In genomic region chr2:152743004-152743403, GRCh38 we compare ENCODE assay signal across 9 cellular contexts. TPM values are rescaled to one million over a fixed set of nuclear protein-coding genes. Genes with fewer than 3 reads are reported as not detected.
DNase-seq lines count a peak whose midpoint lies in the region; ATAC-seq, FAIRE-seq and TF ChIP-seq lines count a peak whose summit lies in the region.
"Had no signal": no experiment of that assay in that cellular context is flagged by ENCODE, and none has a peak within 500 bp of the region (broad histone marks: within the 10 kb centered on the region; RNA-seq: fewer than 3 reads in every experiment).

No MANE protein-coding gene starts in this region.

- H3F3A ChIP-seq in SK-N-SH (replicated peaks; ENCODE audit: insufficient read depth) = peaks cover 6% of the 10 kb centered on the region

- no peak for TF ChIP-seq POLR2A in A549 (IDR thresholded peaks at IDR 0.05; ENCODE audit: low read length)

- H3K4me1 ChIP-seq in A549 (no peaks in the 10 kb centered on the region), SK-N-SH (ENCODE audit: control insufficient read depth in 1 of 2, insufficient read depth in 2 of 2, low read depth in 1 of 2, low read length in 1 of 2) (no peaks in the 10 kb centered on the region)

- intact Hi-C loops in activated CD4-positive, alpha-beta memory T cell treated with anti-CD3 and anti-CD28 coated beads for 36 hours (cut with micrococcal nuclease) = loop anchor here (5.0 to 10.0 kb wide), 3 partner anchors 182 to 734 kb away; partner anchors contain the start of gene RPRM

- no peaks in the 10 kb centered on the region for H4K20me1 ChIP-seq in SK-N-SH (ENCODE audit: insufficient read depth)

- no peak overlapping the region for H3K27ac ChIP-seq in A549
- no peak overlapping the region for H3K27ac ChIP-seq in SK-N-SH (ENCODE audit: low read depth in 2 of 2, low read length in 1 of 2)

- no peaks in the 10 kb centered on the region for H3K27me3 ChIP-seq in SK-N-SH (ENCODE audit: insufficient read depth)

- TF ChIP-seq EP300 in A549 (IDR thresholded peaks at IDR 0.05) (no peak), SK-N-SH (IDR thresholded peaks at IDR 0.05; ENCODE audit: borderline replicate concordance in 1 of 2, low read depth in 1 of 2, low read length in 1 of 2) (no peak)

- H2AFZ ChIP-seq in SK-N-SH (ENCODE audit: low read depth) = no peak overlapping the region

- DNase-seq in A549 (ENCODE audit: low read depth in 1 of 2, low spot score in 1 of 2) (peak; percentile 19 to 34), GM18507 (ENCODE audit: extremely low spot score, insufficient read length, low read depth) (no peak), SK-N-SH (peak; percentile 16), kidney glomerular epithelial cell (lab: John Stamatoyannopoulos, UW) (peak; percentile 49), midbrain (lab: John Stamatoyannopoulos, UW) (no peak), UCSD-AML1 (lab: John Stamatoyannopoulos, UW; ENCODE audit: unreplicated experiment) (no peak)
- no peak for DNase-seq in activated CD4-positive, alpha-beta memory T cell treated with anti-CD3 and anti-CD28 coated beads for 36 hours

- H3K9me3 ChIP-seq in A549 (no peaks in the 10 kb centered on the region), SK-N-SH (no peaks in the 10 kb centered on the region)

- H3K9me2 ChIP-seq in SK-N-SH = no peaks in the 10 kb centered on the region

- peaks cover 2% of the 10 kb centered on the region for H3K9me3 Mint-ChIP-seq in activated CD4-positive, alpha-beta memory T cell treated with anti-CD3 and anti-CD28 coated beads for 36 hours

- peaks cover 7 to 10% of the 10 kb centered on the region in 2 experiments for H3K36me3 ChIP-seq in SK-N-SH (replicated peaks in 1 of 2; ENCODE audit: control insufficient read depth in 1 of 2, insufficient read depth in 2 of 2, low read length in 1 of 2)

- no peak overlapping the region for H3K9ac ChIP-seq in SK-N-SH

- no peak overlapping the region for H3K4me3 Mint-ChIP-seq in activated CD4-positive, alpha-beta memory T cell treated with anti-CD3 and anti-CD28 coated beads for 36 hours

- TF ChIP-seq RAD21 in A549 (conservative IDR thresholded peaks at IDR 0.05 in 1 of 2, IDR thresholded peaks at IDR 0.05 in 1 of 2) = peak; percentile 26 to 48; a peak in 3 of 5 replicates
- TF ChIP-seq RAD21 in SK-N-SH (IDR thresholded peaks at IDR 0.05; ENCODE audit: low read length) = peak; percentile 56

- no peak overlapping the region for H3K27ac Mint-ChIP-seq in activated CD4-positive, alpha-beta memory T cell treated with anti-CD3 and anti-CD28 coated beads for 36 hours

- WGBS in A549 (ENCODE audit: missing lambda C conversion rate) = 25% methylated on average over 3 of the region's 3 CpGs
- 66% methylated on average over 3 of the region's 3 CpGs for WGBS in SK-N-SH (ENCODE audit: low lambda C conversion rate)

- H3K27me3 Mint-ChIP-seq in activated CD4-positive, alpha-beta memory T cell treated with anti-CD3 and anti-CD28 coated beads for 36 hours = no peaks in the 10 kb centered on the region

- H3K4me2 ChIP-seq in A549 (no peak overlapping the region), SK-N-SH (no peak overlapping the region)

- H3K4me1 Mint-ChIP-seq in activated CD4-positive, alpha-beta memory T cell treated with anti-CD3 and anti-CD28 coated beads for 36 hours (ENCODE audit: low read depth) = no peaks in the 10 kb centered on the region

- peak; percentile 42 for TF ChIP-seq CTCF in A549 (IDR thresholded peaks at IDR 0.05)
- TF ChIP-seq CTCF in SK-N-SH (IDR thresholded peaks at IDR 0.05) = peak; percentile 56

- no peaks in the 10 kb centered on the region for H3K79me2 ChIP-seq in SK-N-SH (ENCODE audit: insufficient read depth)

- ATAC-seq in A549 = peak; percentile 89 to 90
- peak; percentile 54 for ATAC-seq in HG03196 (IDR thresholded peaks at IDR 0.05; ENCODE audit: unreplicated experiment)

- H3K36me3 Mint-ChIP-seq in activated CD4-positive, alpha-beta memory T cell treated with anti-CD3 and anti-CD28 coated beads for 36 hours = peaks cover 21% of the 10 kb centered on the region

- H3K4me3 ChIP-seq in A549 (no peak overlapping the region), SK-N-SH (ENCODE audit: low read depth in 2 of 2, low read length in 1 of 2) (no peak overlapping the region)

- no peak for FAIRE-seq in A549 (lab: Jason Lieb, UNC)
- FAIRE-seq in GM18507 (lab: Jason Lieb, UNC) = peak; percentile 72
- FAIRE-seq: colon had no signal

- POLR2A ChIA-PET in A549 (lab: Yijun Ruan, JAX) (interaction anchor here (2.5 kb wide), 1 partner anchor 26 kb away, joined by 13 read pairs; the partner anchor contains the start of gene PRPF40A), SK-N-SH (lab: Yijun Ruan, JAX) (no interaction called here)
- POLR2A ChIA-PET in activated CD4-positive, alpha-beta memory T cell treated with anti-CD3 and anti-CD28 coated beads for 36 hours (lab: Charles Lee) = no interaction called here

- CTCF ChIA-PET in A549 (lab: Yijun Ruan, JAX) (interaction anchor here (0.6 to 1.9 kb wide), 12 partner anchors 9 to 1324 kb away, joined by 3 to 7 read pairs (median 3); partner anchors contain the start of gene STAM2), SK-N-SH (lab: Yijun Ruan, JAX) (interaction anchor here (0.6 to 2.4 kb wide), 22 partner anchors 8 to 706 kb away, joined by 3 to 9 read pairs (median 4); partner anchors contain the start of genes ARL6IP6 and PRPF40A)
- CTCF ChIA-PET in activated CD4-positive, alpha-beta memory T cell treated with anti-CD3 and anti-CD28 coated beads for 36 hours (lab: Charles Lee) = interaction anchor here (0.7 to 2.9 kb wide), 9 partner anchors 10 to 778 kb away, joined by 3 to 10 read pairs (median 4); partner anchors contain the start of genes PRPF40A and STAM2

TF ChIP-seq in A549, 52 proteins besides CTCF, POLR2A, EP300 and RAD21 (continues in another document):
- TF ChIP-seq HMGXB4 (CRISPR knock-in tag; IDR thresholded peaks at IDR 0.05; ENCODE audit: borderline replicate concordance) (no peak), HOXB13 (CRISPR knock-in tag; IDR thresholded peaks at IDR 0.05; ENCODE audit: low read depth) (no peak), CBX8 (IDR thresholded peaks at IDR 0.05) (no peak)

TF ChIP-seq in SK-N-SH, 30 proteins besides CTCF, POLR2A, EP300 and RAD21:
- TF ChIP-seq ELF1 (IDR thresholded peaks at IDR 0.05) (no peak), SMC3 (IDR thresholded peaks at IDR 0.05; ENCODE audit: low read depth, low read length) (0 out of 2 replicates have a peak, but pooled peaks have one; percentile 18)

RNA-seq across cellular contexts. Expression of gene ARL6IP6, which starts 24.6 kb away (rescaled TPM):
- polyA plus RNA-seq in A549 (2011; rRNA removed) (51.0 and 72.7 TPM in 2 replicates), A549 (2017; fragmentation: RNase III; extraction: RNeasy Plus Mini Kit Qiagen cat#74134 plus additional on column Dnase treatment) (23.6 to 28.1 TPM (median 25.8 TPM) in 3 replicates), SK-N-SH (2012; rRNA removed) (25.8 and 31.6 TPM in 2 replicates)
- 20.3 and 22.1 TPM in 2 replicates for polyA plus RNA-seq in A549 (2012; cell fraction: cytosol; rRNA removed)
- 14.9 and 29.3 TPM in 2 replicates for polyA plus RNA-seq in A549 (2012; cell fraction: nucleus; rRNA removed)
- 11.7 and 12.8 TPM in 2 replicates for polyA minus RNA-seq in A549 (2011; rRNA and poly(A)+ RNA removed)
- 33.2 and 39.0 TPM in 2 replicates for polyA plus RNA-seq in SK-N-SH (2012; cell fraction: cytosol; rRNA removed)
- polyA plus RNA-seq in SK-N-SH (2012; cell fraction: nucleus; rRNA removed) = 18.3 and 27.6 TPM in 2 replicates
- total RNA-seq in activated CD4-positive, alpha-beta memory T cell treated with anti-CD3 and anti-CD28 coated beads for 36 hours = 10 to 100 TPM; 27.9 to 29.1 TPM

RNA-seq across cellular contexts. Expression of gene PRPF40A, which starts 25.7 kb away (rescaled TPM):
- polyA plus RNA-seq in A549 (2011; rRNA removed) (184 and 186 TPM in 2 replicates), A549 (2017; fragmentation: RNase III; extraction: RNeasy Plus Mini Kit Qiagen cat#74134 plus additional on column Dnase treatment) (75.1 to 80.4 TPM (median 77.0 TPM) in 3 replicates), SK-N-SH (2012; rRNA removed) (49.5 and 55.8 TPM in 2 replicates)
- polyA plus RNA-seq in A549 (2012; cell fraction: cytosol; rRNA removed) = 73.6 and 74.5 TPM in 2 replicates
- polyA plus RNA-seq in A549 (2012; cell fraction: nucleus; rRNA removed) = 77.2 and 139 TPM in 2 replicates
- polyA minus RNA-seq in A549 (2011; rRNA and poly(A)+ RNA removed) = 424 and 529 TPM in 2 replicates
- polyA plus RNA-seq in SK-N-SH (2012; cell fraction: cytosol; rRNA removed) = 46.8 and 53.2 TPM in 2 replicates
- 109 and 128 TPM in 2 replicates for polyA plus RNA-seq in SK-N-SH (2012; cell fraction: nucleus; rRNA removed)
- total RNA-seq in activated CD4-positive, alpha-beta memory T cell treated with anti-CD3 and anti-CD28 coated beads for 36 hours = 100 to 1,000 TPM; 128 to 138 TPM

Comparison
In these comparisons a context has a peak if more than half of its experiments do, and no peak if none do; other contexts are left out.
1. DNase-seq: peak in A549 (2 of 2), SK-N-SH (single experiment) and kidney glomerular epithelial cell (single experiment); none in GM18507 (single experiment), midbrain (single experiment), activated CD4-positive, alpha-beta memory T cell treated with anti-CD3 and anti-CD28 coated beads for 36 hours (single experiment) and UCSD-AML1 (single experiment).
2. Of the 12 proteins assayed by ChIP-seq in both A549 and SK-N-SH: peak only in A549: none; only in SK-N-SH: SMC3; in both: CTCF and RAD21; in neither: 9.